In genomic region chr5:33299621-33300208, GRCh38 we compare ENCODE assay signal across 8 cellular contexts.
DNase-seq lines count a peak whose midpoint lies in the region; ATAC-seq and TF ChIP-seq lines count a peak whose summit lies in the region.

No MANE protein-coding gene starts in this region.

- CTCF ChIA-PET in PC-9 (lab: Charles Lee) = interaction anchor here (0.6 to 1.2 kb wide), 5 partner anchors 13 to 592 kb away, joined by 3 to 6 read pairs (median 3); no protein-coding TSS in a partner anchor

- peak overlapping the region; percentile 34 for H3K4me3 Mint-ChIP-seq in neural crest cell

- no peaks in the 10 kb centered on the region for H3K36me3 Mint-ChIP-seq in neural crest cell (ENCODE audit: low read depth)

- no peak for TF ChIP-seq POLR2A in erythroblast (IDR thresholded peaks at IDR 0.05; ENCODE audit: low read length)

- no peaks in the 10 kb centered on the region for H3K79me2 ChIP-seq in PC-9 (ENCODE audit: low read depth)

- no peaks in the 10 kb centered on the region for H3K27me3 Mint-ChIP-seq in neural crest cell (ENCODE audit: low read depth)

- H3K27ac ChIP-seq in PC-9 = no peak overlapping the region

- H3K4me2 ChIP-seq in PC-9 = peak overlapping the region; percentile 44

- H4K20me1 ChIP-seq in PC-9 (ENCODE audit: insufficient read depth) = no peaks in the 10 kb centered on the region

- H3K27me3 ChIP-seq in PC-9 (ENCODE audit: insufficient read depth, low read depth) = no peaks in the 10 kb centered on the region

- POLR2A ChIA-PET in PC-9 (lab: Charles Lee; ENCODE audit: unreplicated experiment) = interaction anchor here (0.5 to 0.7 kb wide), 3 partner anchors 609 to 1088 kb away, joined by 3 to 9 read pairs (median 5); no protein-coding TSS in a partner anchor

- TF ChIP-seq CTCF in AG09309 (IDR thresholded peaks at IDR 0.05; ENCODE audit: control insufficient read depth, insufficient read depth, low read depth, low read length, missing control alignments) = peak; percentile 41
- peak; percentile 77 for TF ChIP-seq CTCF in PC-9 (conservative IDR thresholded peaks at IDR 0.05)
- TF ChIP-seq CTCF in neural crest cell (conservative IDR thresholded peaks at IDR 0.05) = peak; percentile 57

- H3K4me1 Mint-ChIP-seq in neural crest cell = peaks cover 53% of the 10 kb centered on the region

- H3K27ac Mint-ChIP-seq in neural crest cell (ENCODE audit: unreplicated experiment) = peak overlapping the region; percentile 80

- no TSS peak for BruUV-seq in PC-9 (replicated peaks; lab: Mats Ljungman, UMichigan)

- no peaks in the 10 kb centered on the region for H3K9me3 Mint-ChIP-seq in neural crest cell

- no peaks in the 10 kb centered on the region; the same call in 1 of the 2 replicates for H3K4me1 ChIP-seq in PC-9 (replicated peaks; ENCODE audit: insufficient read depth)

- H3K9me2 ChIP-seq in PC-9 (ENCODE audit: insufficient read depth) = no peaks in the 10 kb centered on the region

- DNase-seq in AG09309 (ENCODE audit: low read depth) (no peak), PC-9 (peak in 1 of 2 experiments; percentile 37), erythroblast (lab: John Stamatoyannopoulos, UW) (peak; percentile 26 to 33), neural crest cell (ENCODE audit: low read depth, low spot score) (no peak), GM19240 (ENCODE audit: insufficient read length, low spot score) (no peak), NK-92 (lab: John Stamatoyannopoulos, UW; ENCODE audit: unreplicated experiment) (no peak)

- H3K36me3 ChIP-seq in PC-9 (ENCODE audit: low read depth) = no peaks in the 10 kb centered on the region

- H3K4me3 ChIP-seq in AG09309 (ENCODE audit: control insufficient read depth, low read depth, low read length) (no peak overlapping the region), PC-9 (no peak overlapping the region)

- peak overlapping the region; percentile 40; the same call in 1 of the 2 replicates for H2AFZ ChIP-seq in PC-9

- intact Hi-C loops in PC-9 (cut with micrococcal nuclease; ENCODE audit: unreplicated experiment) = loop anchor here (1.0 to 10.0 kb wide), 7 partner anchors 118 to 815 kb away; no protein-coding TSS in a partner anchor

- H3K9me3 ChIP-seq in PC-9 (ENCODE audit: insufficient read depth, low read depth) = no peaks in the 10 kb centered on the region

- ATAC-seq in GM18519 (IDR thresholded peaks at IDR 0.05; ENCODE audit: low FRiP score, unreplicated experiment) (peak; percentile 33), HG03060 (IDR thresholded peaks at IDR 0.05; ENCODE audit: low read depth, unreplicated experiment) (peak; percentile 20)

- peaks cover 4% of the 10 kb centered on the region; the same call in 1 of the 2 replicates for H3F3A ChIP-seq in PC-9 (ENCODE audit: insufficient read depth, low read depth)

Comparison
In these comparisons a context has a peak if more than half of its experiments do, and no peak if none do; other contexts are left out.
1. DNase-seq: peak in erythroblast (2 of 2); none in AG09309 (single experiment), neural crest cell (single experiment), GM19240 (single experiment) and NK-92 (single experiment).
2. Peak in every context shown above with its lines, with median percentiles within 50 percentile points of each other: CTCF ChIP-seq.